Comparison of ENCODE assay signal across 17 cellular contexts in the genomic region with DNA sequence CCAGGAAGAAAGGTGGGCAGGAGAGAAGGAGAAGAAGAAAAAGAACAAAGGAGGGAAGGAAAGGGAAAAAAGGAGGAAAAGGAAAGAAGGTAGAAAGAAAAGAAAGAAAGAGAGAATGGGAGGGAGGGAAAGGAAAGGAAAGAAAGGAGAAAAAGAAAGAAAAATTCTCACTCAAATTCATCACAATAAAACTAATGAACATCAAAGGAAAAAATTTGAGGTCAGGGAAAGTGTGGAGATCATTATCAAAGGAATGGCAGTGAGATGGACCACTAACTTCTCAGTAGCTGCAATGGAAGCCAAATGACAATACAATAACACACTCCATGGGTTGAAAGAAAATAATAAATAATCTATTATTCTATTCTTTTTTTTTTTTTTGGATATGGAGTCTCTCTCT. TPM values are rescaled to one million over a fixed set of nuclear protein-coding genes. Genes with fewer than 3 reads are reported as not detected.
A peak's percentile ranks its signal among the peaks of the same experiment; 100 is the strongest.
DNase-seq lines count a peak whose midpoint lies in the region; ATAC-seq and TF ChIP-seq lines count a peak whose summit lies in the region.
"Had no signal": no experiment of that assay in that cellular context is flagged by ENCODE, and none has a peak within 500 bp of the region (broad histone marks: within the 10 kb centered on the region; RNA-seq: fewer than 3 reads in every experiment).

No MANE protein-coding gene starts in this region.

- ATAC-seq in WTC11, result no peak
- ATAC-seq in central memory CD8-positive, alpha-beta T cell (replicated peaks; ENCODE audit: extremely low read depth, poor library complexity, severe bottlenecking), result no peak
- no peak for ATAC-seq in HG03342 (IDR thresholded peaks at IDR 0.05; ENCODE audit: unreplicated experiment)
- ATAC-seq: CD8-positive, alpha-beta T cell had no signal

- no peaks in the 10 kb centered on the region for H3K9me3 ChIP-seq in HEK293 (ENCODE audit: control insufficient read depth, insufficient read depth, low read depth, low read length)
- H3K9me3 ChIP-seq in tibial nerve, result peaks cover 0 to 4% (median 0%) of the 10 kb centered on the region in 4 donors
- H3K9me3 ChIP-seq: Caco-2 had no signal

- no peak overlapping the region for H3K4me3 ChIP-seq in HEK293 (ENCODE audit: low read depth, low read length)
- no peak overlapping the region for H3K4me3 ChIP-seq in tibial nerve
- H3K4me3 ChIP-seq: BLaER1 treated with 17β-estradiol and CSF1 and Interleukin-3, amounts not matched to agents 10 nM and 100 nM had no signal

- H3K9me3 Mint-ChIP-seq in WTC11, result peaks cover 4% of the 10 kb centered on the region
- H3K9me3 Mint-ChIP-seq in central memory CD8-positive, alpha-beta T cell, result no peaks in the 10 kb centered on the region
- H3K9me3 Mint-ChIP-seq: CD4-positive, alpha-beta T cell had no signal

- no peak for TF ChIP-seq EP300 in tibial nerve (IDR thresholded peaks at IDR 0.05)

- CTCF ChIA-PET in HEK293 (lab: Yijun Ruan, JAX) (interaction anchor here (1.2 kb wide), 1 partner anchor 33 kb away, joined by 3 read pairs; no protein-coding TSS in a partner anchor), WTC11 (lab: Charles Lee) (no interaction called here)

- H3K27ac Mint-ChIP-seq in WTC11, result no peak overlapping the region
- H3K27ac Mint-ChIP-seq in central memory CD8-positive, alpha-beta T cell (ENCODE audit: low read depth), result peak overlapping the region; percentile 16
- H3K27ac Mint-ChIP-seq: B cell; CD4-positive, alpha-beta T cell; CD8-positive, alpha-beta T cell had no signal

- POLR2A ChIA-PET in HEK293 (lab: Yijun Ruan, JAX), result interaction anchor here (0.7 kb wide), 1 partner anchor 36 kb away, joined by 3 read pairs; no protein-coding TSS in a partner anchor
- POLR2A ChIA-PET in WTC11 (lab: Charles Lee), result no interaction called here

- no peak overlapping the region for H3K27ac ChIP-seq in HEK293 (ENCODE audit: extremely low read depth, low read depth, low read length)
- no peak overlapping the region for H3K27ac ChIP-seq in tibial nerve
- H3K27ac ChIP-seq: BLaER1 treated with 17β-estradiol and CSF1 and Interleukin-3, amounts not matched to agents 10 nM and 100 nM; C4-2B had no signal

- DNase-seq in WTC11 (ENCODE audit: low spot score) (no peak), tibial nerve (ENCODE audit: low spot score in 2 of 2) (no peak), Ammon's horn (ENCODE audit: low spot score) (no peak)
- no peak for DNase-seq in central memory CD8-positive, alpha-beta T cell (ENCODE audit: low spot score in 2 of 2)
- DNase-seq: 8988T; ACHN; Caco-2; Calu3; CD4-positive, alpha-beta T cell; CD8-positive, alpha-beta T cell; DMS79 treated with DMSO at 0.1 percent for 48 hours; GF-D8 had no signal

- H3K4me1 ChIP-seq in HEK293 (ENCODE audit: control insufficient read depth, insufficient read depth, low read length) (no peaks in the 10 kb centered on the region), tibial nerve (peaks cover 0 to 9% (median 0%) of the 10 kb centered on the region in 4 donors)
- H3K4me1 ChIP-seq: Caco-2 had no signal

- H3K36me3 ChIP-seq in HEK293 (ENCODE audit: control insufficient read depth in 2 of 2, insufficient read depth in 1 of 2, low read length in 2 of 2) (no peaks in the 10 kb centered on the region), tibial nerve (peaks cover 0 to 34% (median 0%) of the 10 kb centered on the region in 3 donors)

- H3K4me1 Mint-ChIP-seq in WTC11, result peaks cover 4% of the 10 kb centered on the region; the same call in 1 of the 2 replicates
- peaks cover 27% of the 10 kb centered on the region for H3K4me1 Mint-ChIP-seq in central memory CD8-positive, alpha-beta T cell

- H3K4me3 Mint-ChIP-seq in WTC11, result no peak overlapping the region
- no peak overlapping the region for H3K4me3 Mint-ChIP-seq in central memory CD8-positive, alpha-beta T cell
- H3K4me3 Mint-ChIP-seq: B cell; CD4-positive, alpha-beta T cell; CD8-positive, alpha-beta T cell had no signal

- TF ChIP-seq POLR2A in tibial nerve (IDR thresholded peaks at IDR 0.05), result no peak

- no peaks in the 10 kb centered on the region for H3K27me3 ChIP-seq in tibial nerve
- H3K27me3 ChIP-seq: BLaER1 treated with 17β-estradiol and CSF1 and Interleukin-3, amounts not matched to agents 10 nM and 100 nM had no signal

- H3K27me3 Mint-ChIP-seq in WTC11 (ENCODE audit: low read depth), result no peaks in the 10 kb centered on the region
- H3K27me3 Mint-ChIP-seq in central memory CD8-positive, alpha-beta T cell, result no peaks in the 10 kb centered on the region
- H3K27me3 Mint-ChIP-seq: B cell; CD4-positive, alpha-beta T cell had no signal

- no peak for TF ChIP-seq CTCF in HEK293 (tag by site-specific recombination; IDR thresholded peaks at IDR 0.05)
- no peak for TF ChIP-seq CTCF in WTC11 (IDR thresholded peaks at IDR 0.05)
- no peak for TF ChIP-seq CTCF in tibial nerve (IDR thresholded peaks at IDR 0.05)

- H3K36me3 Mint-ChIP-seq in WTC11, result no peaks in the 10 kb centered on the region
- peaks cover 4% of the 10 kb centered on the region for H3K36me3 Mint-ChIP-seq in central memory CD8-positive, alpha-beta T cell (ENCODE audit: insufficient read depth)
- H3K36me3 Mint-ChIP-seq: CD8-positive, alpha-beta T cell had no signal

TF ChIP-seq in HEK293, 187 proteins besides CTCF, POLR2A, EP300 and RAD21:
- TF ChIP-seq ZNF558 (tag by site-specific recombination; IDR thresholded peaks at IDR 0.05) (no peak), PRDM1 (tag by site-specific recombination; IDR thresholded peaks at IDR 0.05) (peak; percentile 96), ZNF843 (tag by site-specific recombination; IDR thresholded peaks at IDR 0.05) (no peak), GFI1B (tag by site-specific recombination; IDR thresholded peaks at IDR 0.05) (no peak), GLIS1 (tag by site-specific recombination; IDR thresholded peaks at IDR 0.05) (no peak), ZNF544 (tag by site-specific recombination; IDR thresholded peaks at IDR 0.05) (no peak), ZNF629 (tag by site-specific recombination; IDR thresholded peaks at IDR 0.05) (no peak), ZNF248 (tag by site-specific recombination; IDR thresholded peaks at IDR 0.05) (no peak), ZNF366 (tag by site-specific recombination; conservative IDR thresholded peaks at IDR 0.05) (peak; percentile 69)
- TF ChIP-seq, protein P1, sequence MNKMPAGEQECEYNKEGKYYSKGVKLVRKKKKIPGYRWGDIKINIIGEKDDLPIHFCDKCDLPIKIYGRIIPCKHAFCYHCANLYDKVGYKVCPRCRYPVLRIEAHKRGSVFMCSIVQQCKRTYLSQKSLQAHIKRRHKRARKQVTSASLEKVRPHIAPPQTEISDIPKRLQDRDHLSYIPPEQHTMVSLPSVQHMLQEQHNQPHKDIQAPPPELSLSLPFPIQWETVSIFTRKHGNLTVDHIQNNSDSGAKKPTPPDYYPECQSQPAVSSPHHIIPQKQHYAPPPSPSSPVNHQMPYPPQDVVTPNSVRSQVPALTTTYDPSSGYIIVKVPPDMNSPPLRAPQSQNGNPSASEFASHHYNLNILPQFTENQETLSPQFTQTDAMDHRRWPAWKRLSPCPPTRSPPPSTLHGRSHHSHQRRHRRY (tag by site-specific recombination; IDR thresholded peaks at IDR 0.05), result no peak

TF ChIP-seq in WTC11, 78 proteins besides CTCF, POLR2A, EP300 and RAD21:
- TF ChIP-seq GABPB1 (CRISPR knock-in tag; IDR thresholded peaks at IDR 0.05) (no peak), SOX15 (CRISPR knock-in tag; IDR thresholded peaks at IDR 0.05) (no peak), ZNF317 (CRISPR knock-in tag; IDR thresholded peaks at IDR 0.05; ENCODE audit: borderline replicate concordance, low read depth) (peak; percentile 37; the same call in 1 of the 2 replicates)

RNA-seq across cellular contexts. Expression of a gene that starts 48.0 kb away (rescaled TPM):
- total RNA-seq in WTC11 (2021), result 21.1 to 28.2 TPM (median 27.8 TPM) in 3 replicates
- 100 to 1,000 TPM; 114 to 222 (median 138) TPM for total RNA-seq in tibial nerve
